8 cellular contexts compared by ENCODE assay signal in genomic region chr19:14433454-14434156, GRCh38. TPM values are rescaled to one million over a fixed set of nuclear protein-coding genes. Genes with fewer than 3 reads are reported as not detected.
DNase-seq lines count a peak whose midpoint lies in the region; ATAC-seq and TF ChIP-seq lines count a peak whose summit lies in the region.

No MANE protein-coding gene starts in this region.

- DNase-seq in NAMALWA (ENCODE audit: low spot score) (peak; percentile 59), ecto neural progenitor cell (ENCODE audit: low spot score) (peak; percentile 60), thyroid gland (peak; percentile 58 to 65), GDM1 (lab: John Stamatoyannopoulos, UW) (no peak)
- DNase-seq in activated CD4-positive, CD25-positive, alpha-beta regulatory T cell treated with anti-CD3 and anti-CD28 coated beads, Interleukin-2, amount 50 U/mL, for 72 hours, result peak; percentile 48

- H3K9me3 ChIP-seq in mononuclear cell (ENCODE audit: low read depth, low read length) (no peaks in the 10 kb centered on the region), thyroid gland (no peaks in the 10 kb centered on the region)

- peak overlapping the region; percentile 66 for H3K4me3 ChIP-seq in mononuclear cell (ENCODE audit: low read length)
- H3K4me3 ChIP-seq in thyroid gland (replicated peaks in 1 of 3), result peak overlapping the region; percentile 31 to 79 (median 63)

- peaks cover 56% of the 10 kb centered on the region for H3K4me1 ChIP-seq in mononuclear cell (ENCODE audit: insufficient read depth, low read length)
- H3K4me1 ChIP-seq in thyroid gland, result peaks cover 8 to 17% of the 10 kb centered on the region in 2 donors

- no peak for TF ChIP-seq CTCF in thyroid gland (IDR thresholded peaks at IDR 0.05)

- no peak for TF ChIP-seq POLR2A in thyroid gland (IDR thresholded peaks at IDR 0.05)

- no peaks in the 10 kb centered on the region for H3K36me3 ChIP-seq in thyroid gland

- ATAC-seq in GM18520 (IDR thresholded peaks at IDR 0.05; ENCODE audit: unreplicated experiment) (peak; percentile 19), GM18502 (IDR thresholded peaks at IDR 0.05; ENCODE audit: poor library complexity, unreplicated experiment) (no peak)

- 3% methylated on average over 15 of the region's 62 CpGs; no CpG with 5 or more reads in 1 of the 2 donors for WGBS in thyroid gland, 2 donors

- H3K27ac ChIP-seq in thyroid gland, result peak overlapping the region; percentile 52 to 72 (median 67)

- no peaks in the 10 kb centered on the region for H3K27me3 ChIP-seq in mononuclear cell (ENCODE audit: insufficient read depth, low read length)
- no peaks in the 10 kb centered on the region for H3K27me3 ChIP-seq in thyroid gland

- intact Hi-C loops in thyroid gland (cut with DNase I), result no loop called here

RNA-seq across cellular contexts. Expression of gene PKN1, which starts 0.5 kb away (rescaled TPM):
- total RNA-seq in mononuclear cell, result 118 TPM
- total RNA-seq in thyroid gland, result 10 to 100 TPM; 66.5 to 79.8 (median 74.2) TPM

RNA-seq across cellular contexts. Expression of gene DDX39A, which starts 14.5 kb away (rescaled TPM):
- total RNA-seq in mononuclear cell, result 123 TPM
- 10 to 100 TPM; 53.3 to 89.7 (median 59.7) TPM for total RNA-seq in thyroid gland

RNA-seq across cellular contexts. Expression of gene PTGER1, which starts 41.5 kb away (rescaled TPM):
- not detected for total RNA-seq in mononuclear cell
- 1 to 10 TPM in 1 of 4 donors, not detected in 3; 1.5 TPM for total RNA-seq in thyroid gland

RNA-seq across cellular contexts. Expression of gene ADGRE5, which starts 52.4 kb away (rescaled TPM):
- 155 TPM for total RNA-seq in mononuclear cell
- 10 to 100 TPM; 35.7 to 63.4 (median 37.8) TPM for total RNA-seq in thyroid gland
